16 cellular contexts compared by ENCODE assay signal in the genomic region with DNA sequence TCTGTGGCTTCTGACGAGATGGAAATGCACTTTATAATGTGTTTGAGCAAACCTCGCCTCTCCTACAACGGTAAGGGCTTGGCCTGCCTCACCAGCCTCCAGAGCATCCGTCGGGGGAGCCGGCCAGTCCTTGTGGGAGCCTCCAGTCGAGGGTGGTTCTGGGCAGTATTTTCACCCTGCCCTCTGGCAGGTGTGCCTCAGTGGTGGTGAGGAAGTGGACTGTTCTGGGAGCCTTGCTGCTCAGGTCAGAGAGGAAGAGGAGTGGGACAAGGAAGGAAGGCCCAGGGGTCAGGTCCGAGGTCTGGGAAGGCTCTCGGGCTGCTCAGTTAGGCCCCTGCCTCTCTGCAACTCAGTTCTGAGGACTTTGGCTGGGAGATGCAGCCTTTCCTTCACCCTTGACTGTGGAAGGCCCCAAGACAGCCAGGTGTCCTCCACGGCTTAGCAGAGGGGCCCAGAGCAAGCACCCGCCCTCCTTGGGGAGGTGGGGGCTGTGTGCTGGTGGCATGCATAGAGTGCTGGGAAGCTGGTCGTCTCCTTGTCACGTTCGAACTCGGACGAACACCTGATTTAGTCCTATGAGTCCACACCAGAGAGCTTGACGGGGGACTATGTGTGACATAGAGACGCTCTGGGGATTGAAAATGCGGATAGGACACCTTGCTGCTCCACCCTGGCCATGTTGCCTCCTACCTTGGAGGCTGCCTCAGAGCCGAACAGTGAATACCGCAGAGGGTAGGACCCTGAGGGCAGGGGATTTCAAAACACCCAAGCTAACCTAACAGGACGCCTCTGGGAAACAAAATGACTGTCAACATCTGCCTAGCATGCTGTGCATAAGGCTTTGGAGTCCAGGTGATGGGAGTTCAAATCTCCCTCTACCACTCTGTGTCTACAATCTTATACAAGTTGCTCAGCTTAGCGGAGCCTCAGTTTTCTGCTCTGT. TPM values are rescaled to one million over a fixed set of nuclear protein-coding genes. Genes with fewer than 3 reads are reported as not detected.
"Had no signal": no experiment of that assay in that cellular context is flagged by ENCODE, and none has a peak within 500 bp of the region (broad histone marks: within the 10 kb centered on the region; RNA-seq: fewer than 3 reads in every experiment).

No MANE protein-coding gene starts in this region.

- H3K27me3 Mint-ChIP-seq: activated naive CD8-positive, alpha-beta T cell treated with anti-CD3 and anti-CD28 coated beads, Interleukin-2, amount 10 ng/mL, durations not matched to agents 7 days and 5 days; brain; stimulated activated memory B cell treated with anti-CD40 and anti-IgM and Interleukin-4, amounts not matched to agents 10 μg/mL and 1 μg/mL and 100 μg/mL, for 72 hours had no signal

- H3K36me3 ChIP-seq: SJSA1 had no signal

- ATAC-seq: activated CD4-positive, CD25-positive, alpha-beta regulatory T cell treated with anti-CD3 and anti-CD28 coated beads, Interleukin-2, amount 50 U/mL, for 24 hours; naive thymus-derived CD8-positive, alpha-beta T cell; stimulated activated memory B cell treated with anti-CD40 and anti-IgM and Interleukin-4, amounts not matched to agents 10 μg/mL and 1 μg/mL and 100 μg/mL, for 72 hours had no signal

- H3K4me3 ChIP-seq: heart right ventricle, lung, SJSA1, tibial nerve had no signal

- H3K4me3 Mint-ChIP-seq: activated naive CD8-positive, alpha-beta T cell treated with anti-CD3 and anti-CD28 coated beads, Interleukin-2, amount 10 ng/mL, durations not matched to agents 7 days and 5 days; brain; naive thymus-derived CD8-positive, alpha-beta T cell; stimulated activated memory B cell treated with anti-CD40 and anti-IgM and Interleukin-4, amounts not matched to agents 10 μg/mL and 1 μg/mL and 100 μg/mL, for 72 hours had no signal

- H3K9me3 Mint-ChIP-seq: activated naive CD8-positive, alpha-beta T cell treated with anti-CD3 and anti-CD28 coated beads, Interleukin-2, amount 10 ng/mL, durations not matched to agents 7 days and 5 days; brain; naive thymus-derived CD8-positive, alpha-beta T cell; stimulated activated memory B cell treated with anti-CD40 and anti-IgM and Interleukin-4, amounts not matched to agents 10 μg/mL and 1 μg/mL and 100 μg/mL, for 72 hours had no signal

- H3K27ac Mint-ChIP-seq: activated naive CD8-positive, alpha-beta T cell treated with anti-CD3 and anti-CD28 coated beads, Interleukin-2, amount 10 ng/mL, durations not matched to agents 7 days and 5 days; stimulated activated memory B cell treated with anti-CD40 and anti-IgM and Interleukin-4, amounts not matched to agents 10 μg/mL and 1 μg/mL and 100 μg/mL, for 72 hours had no signal

- H3K27ac ChIP-seq: SJSA1, tibial nerve had no signal

- DNase-seq: activated gamma-delta T cell; activated naive CD8-positive, alpha-beta T cell treated with anti-CD3 and anti-CD28 coated beads, Interleukin-2, amount 10 ng/mL, durations not matched to agents 7 days and 5 days; activated T-cell treated with anti-CD3 and anti-CD28 coated beads for 4 hours; central memory CD4-positive, alpha-beta T cell; effector CD8-positive, alpha-beta T cell; heart right ventricle; naive thymus-derived CD8-positive, alpha-beta T cell; retina; stimulated activated CD4-positive, alpha-beta T cell treated with anti-CD3 and anti-CD28 coated beads, Interleukin-2, amount 100 ng/mL, for 48 hours had no signal

- H3K9me3 ChIP-seq: heart right ventricle, SJSA1, tibial nerve had no signal

- H3K27me3 ChIP-seq: heart right ventricle, SJSA1, tibial nerve had no signal

- H3K36me3 Mint-ChIP-seq: naive thymus-derived CD8-positive, alpha-beta T cell; stimulated activated memory B cell treated with anti-CD40 and anti-IgM and Interleukin-4, amounts not matched to agents 10 μg/mL and 1 μg/mL and 100 μg/mL, for 72 hours had no signal

RNA-seq across cellular contexts. Expression of gene LDHD, which starts 22.7 kb away (rescaled TPM):
- total RNA-seq: activated CD8-positive, alpha-beta memory T cell treated with anti-CD3 and anti-CD28 coated beads for 36 hours; activated naive CD8-positive, alpha-beta T cell treated with anti-CD3 and anti-CD28 coated beads, Interleukin-2, amount 10 ng/mL, durations not matched to agents 7 days and 5 days; naive thymus-derived CD8-positive, alpha-beta T cell had no signal
- polyA plus RNA-seq: naive thymus-derived CD8-positive, alpha-beta T cell had no signal
